ENCODE assay signal across 9 cellular contexts in the genomic region with DNA sequence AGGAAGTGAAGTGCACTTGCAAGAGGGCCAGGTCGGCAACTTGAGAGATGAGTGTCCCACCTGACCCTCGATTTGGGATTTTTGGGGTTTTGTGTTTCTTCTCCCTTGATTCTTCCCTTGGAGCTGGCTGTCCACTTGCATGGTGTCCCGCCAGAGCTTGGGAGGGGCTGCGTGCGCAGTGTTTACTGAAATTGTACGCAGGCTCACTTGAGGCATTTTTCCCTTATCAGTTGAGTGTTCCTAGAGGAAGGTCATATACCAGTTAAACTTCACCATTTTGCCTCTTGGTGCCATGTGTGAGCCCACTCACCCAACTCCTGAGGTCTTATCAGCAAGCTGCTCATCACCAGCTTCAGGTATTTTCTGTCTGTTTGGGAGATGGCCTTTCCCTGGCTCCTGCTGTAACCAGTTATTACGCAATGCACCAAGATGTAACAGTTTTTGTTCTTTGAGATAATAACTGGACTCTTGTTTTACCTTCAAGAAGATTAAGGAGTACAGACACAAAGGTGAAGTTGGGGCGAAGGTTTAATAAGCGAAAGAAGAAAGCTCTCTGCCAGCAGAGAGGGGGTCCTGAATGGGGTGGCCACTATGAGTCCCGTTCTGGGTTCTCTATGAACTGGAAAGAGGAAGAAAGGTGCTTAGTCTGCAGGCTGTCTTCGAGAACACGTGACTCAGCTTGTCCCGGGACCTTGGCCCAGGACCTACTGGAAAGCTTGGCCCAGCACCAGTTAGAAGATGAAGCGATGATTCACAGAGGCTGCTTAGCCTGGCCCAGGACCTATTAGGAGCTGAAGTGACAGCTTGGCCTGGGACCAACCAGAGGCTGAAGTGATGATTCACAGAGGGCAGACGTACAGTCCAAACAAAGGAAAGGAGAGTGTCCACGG. TPM values are rescaled to one million over a fixed set of nuclear protein-coding genes. Genes with fewer than 3 reads are reported as not detected.
DNase-seq lines count a peak whose midpoint lies in the region; ATAC-seq and TF ChIP-seq lines count a peak whose summit lies in the region.
"Had no signal": no experiment of that assay in that cellular context is flagged by ENCODE, and none has a peak within 500 bp of the region (broad histone marks: within the 10 kb centered on the region; RNA-seq: fewer than 3 reads in every experiment).

No MANE protein-coding gene starts in this region.

- ATAC-seq in HG02571 (IDR thresholded peaks at IDR 0.05; ENCODE audit: unreplicated experiment) = no peak

- peak overlapping the region; percentile 76 for H3K27ac ChIP-seq in C4-2B

- peak; percentile 95 for DNase-seq in RPMI7951 (ENCODE audit: low read depth)
- DNase-seq in fibroblast of peridontal ligament (ENCODE audit: extremely low read depth) = peak; percentile 96
- peak; percentile 23 for DNase-seq in pons (ENCODE audit: low spot score)
- DNase-seq in CD1c-positive myeloid dendritic cell (ENCODE audit: extremely low spot score) = no peak
- DNase-seq in GM13976 (ENCODE audit: low spot score) = no peak
- no peak for DNase-seq in cerebellum (ENCODE audit: low spot score)
- DNase-seq: activated T-cell treated with anti-CD3 and anti-CD28 coated beads for 4 hours had no signal

- in situ Hi-C loops in GM13976 (cut with MboI; ENCODE audit: low sequenced_read_pairs, unreplicated experiment) = no loop called here

- no peak for TF ChIP-seq CTCF in C4-2B (conservative IDR thresholded peaks at IDR 0.05)
- TF ChIP-seq CTCF in GM13976 (IDR thresholded peaks at IDR 0.05; ENCODE audit: borderline replicate concordance, control extremely low read depth, extremely low read depth, insufficient read depth, missing control alignments) = no peak

RNA-seq across cellular contexts. Expression of a gene that starts 21.5 kb away (rescaled TPM):
- 79.0 and 81.0 TPM in 2 replicates for total RNA-seq in RPMI7951 (2014; rRNA removed; shearing (Covaris generic))
- 34.5 TPM for total RNA-seq in cerebellum

RNA-seq across cellular contexts. Expression of a gene that starts 24.3 kb away (rescaled TPM):
- total RNA-seq in RPMI7951 (2014; rRNA removed; shearing (Covaris generic)) = 15.6 and 22.3 TPM in 2 replicates
- total RNA-seq in cerebellum = 63.1 TPM

RNA-seq across cellular contexts. Expression of a gene that starts 45.5 kb away (rescaled TPM):
- 1.6 and 5.0 TPM in 2 replicates for total RNA-seq in RPMI7951 (2014; rRNA removed; shearing (Covaris generic))
- 2.3 TPM for total RNA-seq in cerebellum

RNA-seq across cellular contexts. Expression of a gene that starts 58.5 kb away (rescaled TPM):
- total RNA-seq in RPMI7951 (2014; rRNA removed; shearing (Covaris generic)) = 15.4 and 19.6 TPM in 2 replicates
- 26.4 TPM for total RNA-seq in cerebellum

Comparison
In these comparisons a context has a peak if more than half of its experiments do, and no peak if none do; other contexts are left out.
1. DNase-seq: peak in RPMI7951 (single experiment), fibroblast of peridontal ligament (single experiment) and pons (single experiment); none in CD1c-positive myeloid dendritic cell (single experiment), GM13976 (single experiment) and cerebellum (single experiment).